ENCODE assay signal across 8 cellular contexts in genomic region chr4:5710962-5711478, GRCh38. TPM values are rescaled to one million over a fixed set of nuclear protein-coding genes. Genes with fewer than 3 reads are reported as not detected.
DNase-seq lines count a peak whose midpoint lies in the region; ATAC-seq and TF ChIP-seq lines count a peak whose summit lies in the region.

Gene EVC (plus strand): TSS chr4:5711201. CDS start chr4:5711381, 180 bp downstream.

- peaks cover 41 to 57% of the 10 kb centered on the region in 2 donors for H3K27me3 Mint-ChIP-seq in effector memory CD8-positive, alpha-beta T cell

- H3K4me1 Mint-ChIP-seq in effector memory CD8-positive, alpha-beta T cell (ENCODE audit: low read depth in 2 of 2) = peaks cover 15% of the 10 kb centered on the region in 2 donors

- peak within 1 kb of the TSS in 1 of 2 donors; percentile 23 for H3K27ac Mint-ChIP-seq in effector memory CD8-positive, alpha-beta T cell

- peak; percentile 41 for ATAC-seq in HG03571 (IDR thresholded peaks at IDR 0.05; ENCODE audit: unreplicated experiment)
- ATAC-seq in effector memory CD8-positive, alpha-beta T cell (replicated peaks) = peak; percentile 64
- ATAC-seq in stimulated activated naive CD8-positive, alpha-beta T cell treated with anti-CD3 and anti-CD28 coated beads, Interleukin-15, Interleukin-2, amounts not matched to agents 100 U/mL and 50 U/mL, for 24 hours = peak; percentile 13
- ATAC-seq in GM19455 (IDR thresholded peaks at IDR 0.05; ENCODE audit: unreplicated experiment) = no peak
- no peak for ATAC-seq in GM19023 (IDR thresholded peaks at IDR 0.05; ENCODE audit: unreplicated experiment)

- peaks cover 3% of the 10 kb centered on the region for H3K36me3 Mint-ChIP-seq in effector memory CD8-positive, alpha-beta T cell (ENCODE audit: insufficient read depth)

- H3K9me3 Mint-ChIP-seq in effector memory CD8-positive, alpha-beta T cell = no peaks in the 10 kb centered on the region

- peak within 1 kb of the TSS; percentile 12 for H3K4me3 ChIP-seq in lower leg skin (ENCODE audit: low read depth, poor library complexity, severe bottlenecking)

- WGBS in lower leg skin, 2 donors = 0 to 2% methylated on average over 15 to 22 of the region's 48 CpGs

- peak within 1 kb of the TSS; percentile 84 to 86 for H3K4me3 Mint-ChIP-seq in effector memory CD8-positive, alpha-beta T cell

- DNase-seq in EH (ENCODE audit: low read depth) (peak; percentile 85), T-helper 2 cell (peak in 3 of 5 experiments; percentile 11 to 47 (median 24)), lower leg skin (ENCODE audit: low spot score in 2 of 2) (peak; percentile 78 to 96)
- peak in 1 of 3 experiments; percentile 6 for DNase-seq in effector memory CD8-positive, alpha-beta T cell
- DNase-seq in stimulated activated naive CD8-positive, alpha-beta T cell treated with anti-CD3 and anti-CD28 coated beads, Interleukin-15, Interleukin-2, amounts not matched to agents 100 U/mL and 50 U/mL, for 24 hours = peak; percentile 22

- intact Hi-C loops in lower leg skin (cut with DNase I; ENCODE audit: low total_unique reads) = no loop called here

- TF ChIP-seq CTCF in lower leg skin (IDR thresholded peaks at IDR 0.05) = no peak

- TF ChIP-seq POLR2A in lower leg skin (IDR thresholded peaks at IDR 0.05) = no peak

RNA-seq across cellular contexts. Expression of gene EVC, which starts in this region (rescaled TPM):
- total RNA-seq in lower leg skin = 10 to 100 TPM; 12.2 to 24.1 (median 22.3) TPM

Comparison
In these comparisons a context has a peak if more than half of its experiments do, and no peak if none do; other contexts are left out.
1. ATAC-seq: peak in HG03571 (single experiment), effector memory CD8-positive, alpha-beta T cell (single experiment) and stimulated activated naive CD8-positive, alpha-beta T cell treated with anti-CD3 and anti-CD28 coated beads, Interleukin-15, Interleukin-2, amounts not matched to agents 100 U/mL and 50 U/mL, for 24 hours (single experiment); none in GM19455 (single experiment) and GM19023 (single experiment).